In genomic region chr7:33061282-33061928, GRCh38 we compare ENCODE assay signal across 8 cellular contexts. TPM values are rescaled to one million over a fixed set of nuclear protein-coding genes. Genes with fewer than 3 reads are reported as not detected.
DNase-seq lines count a peak whose midpoint lies in the region; ATAC-seq and TF ChIP-seq lines count a peak whose summit lies in the region.

No MANE protein-coding gene starts in this region.

- H3K9me3 ChIP-seq in SK-N-MC (ENCODE audit: low read depth, low read length), result no peaks in the 10 kb centered on the region; the same call in 1 of the 2 replicates

- ATAC-seq in stimulated activated memory B cell treated with anti-CD40 and anti-IgM and Interleukin-4, amounts not matched to agents 10 μg/mL and 1 μg/mL and 100 μg/mL, for 72 hours, result no peak
- ATAC-seq in HG03457 (IDR thresholded peaks at IDR 0.05; ENCODE audit: unreplicated experiment) (no peak), foreskin keratinocyte (no peak)

- TF ChIP-seq CTCF in foreskin fibroblast (IDR thresholded peaks at IDR 0.05; ENCODE audit: low read depth, low read length) (no peak), foreskin keratinocyte (conservative IDR thresholded peaks at IDR 0.05) (no peak)

- peak overlapping the region; percentile 84 for H3K4me3 Mint-ChIP-seq in stimulated activated memory B cell treated with anti-CD40 and anti-IgM and Interleukin-4, amounts not matched to agents 10 μg/mL and 1 μg/mL and 100 μg/mL, for 72 hours

- peak overlapping the region; percentile 95 for H3K9ac ChIP-seq in SK-N-MC (ENCODE audit: insufficient read length)

- H3K9me3 Mint-ChIP-seq in stimulated activated memory B cell treated with anti-CD40 and anti-IgM and Interleukin-4, amounts not matched to agents 10 μg/mL and 1 μg/mL and 100 μg/mL, for 72 hours, result peaks cover 4% of the 10 kb centered on the region

- H3K27ac ChIP-seq in SK-N-MC (0 out of 2 replicates have a peak overlapping the region, but pooled peaks have one; percentile 55), foreskin keratinocyte (no peak overlapping the region)

- peaks cover 21% of the 10 kb centered on the region for H3K36me3 ChIP-seq in SK-N-MC (ENCODE audit: insufficient read depth, low read length)

- no peaks in the 10 kb centered on the region for H3K27me3 Mint-ChIP-seq in stimulated activated memory B cell treated with anti-CD40 and anti-IgM and Interleukin-4, amounts not matched to agents 10 μg/mL and 1 μg/mL and 100 μg/mL, for 72 hours

- H3K4me3 ChIP-seq in SK-N-MC (peak overlapping the region; percentile 99), foreskin fibroblast (ENCODE audit: low read depth in 1 of 2, low read length in 2 of 2) (peak overlapping the region; percentile 82 to 91)

- H3K4me1 ChIP-seq in foreskin keratinocyte, result peaks cover 11% of the 10 kb centered on the region

- H3K36me3 Mint-ChIP-seq in stimulated activated memory B cell treated with anti-CD40 and anti-IgM and Interleukin-4, amounts not matched to agents 10 μg/mL and 1 μg/mL and 100 μg/mL, for 72 hours, result peaks cover 14% of the 10 kb centered on the region

- H3K27ac Mint-ChIP-seq in stimulated activated memory B cell treated with anti-CD40 and anti-IgM and Interleukin-4, amounts not matched to agents 10 μg/mL and 1 μg/mL and 100 μg/mL, for 72 hours, result peak overlapping the region; percentile 89

- DNase-seq in NCI-H748 (lab: John Stamatoyannopoulos, UW; ENCODE audit: unreplicated experiment), result peak; percentile 24
- DNase-seq in NCI-H748 treated with DMSO at 0.1 percent for 48 hours (lab: John Stamatoyannopoulos, UW), result no peak
- no peak for DNase-seq in SK-N-MC (ENCODE audit: low read depth, low spot score)
- no peak for DNase-seq in foreskin fibroblast
- DNase-seq in stimulated activated CD8-positive, alpha-beta memory T cell treated with anti-CD3 and anti-CD28 coated beads, Interleukin-4, amount 100 ng/mL, for 48 hours, result no peak
- no peak for DNase-seq in foreskin keratinocyte

- H3K27me3 ChIP-seq in foreskin keratinocyte, result no peaks in the 10 kb centered on the region

- H3K4me1 Mint-ChIP-seq in stimulated activated memory B cell treated with anti-CD40 and anti-IgM and Interleukin-4, amounts not matched to agents 10 μg/mL and 1 μg/mL and 100 μg/mL, for 72 hours, result peaks cover 39% of the 10 kb centered on the region

RNA-seq across cellular contexts. Expression of gene NT5C3A, which starts 1.2 kb away (rescaled TPM):
- total RNA-seq in foreskin keratinocyte, result 25.4 and 26.7 TPM in 2 replicates
- polyA plus RNA-seq in foreskin keratinocyte, result 18.1 and 21.3 TPM in 2 replicates

RNA-seq across cellular contexts. Expression of gene RP9, which starts 47.8 kb away (rescaled TPM):
- total RNA-seq in foreskin keratinocyte, result 19.1 and 20.9 TPM in 2 replicates
- polyA plus RNA-seq in foreskin keratinocyte, result 27.2 and 28.1 TPM in 2 replicates
